ENCODE assay signal across 25 cellular contexts in genomic region chr11:126476256-126476970, GRCh38.
DNase-seq lines count a peak whose midpoint lies in the region; TF ChIP-seq lines count a peak whose summit lies in the region.
"Had no signal": no experiment of that assay in that cellular context is flagged by ENCODE, and none has a peak within 500 bp of the region (broad histone marks: within the 10 kb centered on the region; RNA-seq: fewer than 3 reads in every experiment).

No MANE protein-coding gene starts in this region.

- no peaks in the 10 kb centered on the region for H3K36me3 ChIP-seq in uterus

- intact Hi-C loops in uterus (cut with DNase I; ENCODE audit: low total_unique reads) (no loop called here), posterior vena cava (cut with DNase I) (loop anchor here in 1 of 2 donors (5.0 kb wide), 1 partner anchor 34 kb away; no protein-coding TSS in a partner anchor)

- no peaks in the 10 kb centered on the region for H3K36me3 Mint-ChIP-seq in brain
- H3K36me3 Mint-ChIP-seq: activated naive CD8-positive, alpha-beta T cell; type B pancreatic cell had no signal

- H3K9me3 ChIP-seq in uterus = no peaks in the 10 kb centered on the region
- H3K9me3 ChIP-seq: mucosa of descending colon had no signal

- peaks cover 3% of the 10 kb centered on the region for H3K27me3 Mint-ChIP-seq in brain
- H3K27me3 Mint-ChIP-seq: activated B cell treated with CpG ODN at 0.5 μM for 24 hours; activated naive CD8-positive, alpha-beta T cell; activated T-helper 17 cell treated with anti-CD3 and anti-CD28 coated beads, Interleukin-2, amount 50 U/mL, for 72 hours; central memory CD8-positive, alpha-beta T cell had no signal

- no peaks in the 10 kb centered on the region for H3K4me1 ChIP-seq in uterus

- H3K27ac ChIP-seq in uterus = no peak overlapping the region
- H3K27ac ChIP-seq: epithelial cell of prostate, KMS-11 had no signal

- peak; percentile 45 for DNase-seq in NCI-H146 (lab: John Stamatoyannopoulos, UW)
- DNase-seq in NCI-H146 treated with DMSO at 0.1 percent for 48 hours (lab: John Stamatoyannopoulos, UW; ENCODE audit: unreplicated experiment) = no peak
- DNase-seq in NCI-H2227 (lab: John Stamatoyannopoulos, UW; ENCODE audit: unreplicated experiment) = peak; percentile 71
- peak; percentile 61 for DNase-seq in retina
- no peak for DNase-seq in cerebellum (ENCODE audit: low spot score)
- DNase-seq in uterus = no peak
- DNase-seq in posterior vena cava (ENCODE audit: low spot score) = no peak
- DNase-seq: 8988T, activated B cell treated with CpG ODN at 0.5 μM for 24 hours, DMS79, GOT3, head of caudate nucleus, NCI-H2029, NCI-H526 had no signal

- H3K27me3 ChIP-seq in uterus = no peaks in the 10 kb centered on the region

- TF ChIP-seq POLR2A in uterus (IDR thresholded peaks at IDR 0.05) = no peak

- peaks cover 86% of the 10 kb centered on the region for H3K4me1 Mint-ChIP-seq in brain
- H3K4me1 Mint-ChIP-seq: activated T-helper 17 cell treated with anti-CD3 and anti-CD28 coated beads, Interleukin-2, amount 50 U/mL, for 72 hours had no signal

- peak overlapping the region; percentile 73 to 93 (median 87) for H3K27ac Mint-ChIP-seq in brain
- H3K27ac Mint-ChIP-seq: activated B cell treated with CpG ODN at 0.5 μM for 24 hours; activated naive CD8-positive, alpha-beta T cell; activated T-helper 17 cell treated with anti-CD3 and anti-CD28 coated beads, Interleukin-2, amount 50 U/mL, for 72 hours; nephron; progenitor cell of endocrine pancreas; type B pancreatic cell had no signal

- H3K4me3 ChIP-seq in uterus = no peak overlapping the region
- H3K4me3 ChIP-seq: lung, mucosa of descending colon had no signal

- TF ChIP-seq CTCF in brain (conservative IDR thresholded peaks at IDR 0.05) (no peak), uterus (IDR thresholded peaks at IDR 0.05) (no peak)

- no peaks in the 10 kb centered on the region for H3K9me3 Mint-ChIP-seq in brain
- H3K9me3 Mint-ChIP-seq: activated B cell treated with CpG ODN at 0.5 μM for 24 hours; activated T-helper 17 cell treated with anti-CD3 and anti-CD28 coated beads, Interleukin-2, amount 50 U/mL, for 72 hours; central memory CD8-positive, alpha-beta T cell; nephron; type B pancreatic cell had no signal

- H3K4me3 Mint-ChIP-seq in brain = no peak overlapping the region
- H3K4me3 Mint-ChIP-seq: activated B cell treated with CpG ODN at 0.5 μM for 24 hours; activated naive CD8-positive, alpha-beta T cell; activated T-helper 17 cell treated with anti-CD3 and anti-CD28 coated beads, Interleukin-2, amount 50 U/mL, for 72 hours; central memory CD8-positive, alpha-beta T cell; nephron; type B pancreatic cell had no signal

Comparison
In these comparisons a context has a peak if more than half of its experiments do, and no peak if none do; other contexts are left out.
1. DNase-seq: peak in NCI-H146 (single experiment), NCI-H2227 (single experiment) and retina (single experiment); none in NCI-H146 treated with DMSO at 0.1 percent for 48 hours (single experiment), cerebellum (single experiment), uterus (0 of 2) and posterior vena cava (single experiment).